Comparison of ENCODE assay signal across 28 cellular contexts in the genomic region with DNA sequence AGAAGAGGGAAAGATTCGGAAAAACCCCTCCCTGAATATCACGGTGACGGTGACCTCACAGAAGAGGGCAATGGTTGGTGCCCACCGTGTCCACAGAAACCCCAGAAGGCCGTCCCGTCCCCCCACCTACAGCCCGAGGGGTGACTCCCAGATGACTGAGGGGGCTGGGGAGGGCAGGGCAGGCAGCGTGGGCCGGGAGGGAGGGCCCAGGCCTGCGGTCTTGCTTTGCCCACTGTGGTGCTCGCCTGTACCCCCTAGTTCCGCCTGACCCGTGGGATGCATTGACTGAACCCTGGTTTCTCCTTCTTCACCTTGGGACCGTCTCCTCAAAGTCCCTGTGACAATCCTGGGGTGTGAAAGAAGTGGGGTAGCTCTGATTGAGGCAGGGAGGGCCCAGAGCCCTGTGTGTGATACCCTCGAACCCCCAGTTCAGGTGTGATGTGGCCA.
DNase-seq lines count a peak whose midpoint lies in the region; ATAC-seq and TF ChIP-seq lines count a peak whose summit lies in the region.
"Had no signal": no experiment of that assay in that cellular context is flagged by ENCODE, and none has a peak within 500 bp of the region (broad histone marks: within the 10 kb centered on the region; RNA-seq: fewer than 3 reads in every experiment).

No MANE protein-coding gene starts in this region.

- H3K27ac Mint-ChIP-seq in osteocyte (ENCODE audit: unreplicated experiment), result no peak overlapping the region
- H3K27ac Mint-ChIP-seq in T-helper 2 cell treated with Interferon-gamma antibody and Interleukin-4, amounts not matched to agents 5 μg/mL and 100 μg/mL, for 36 hours, result no peak overlapping the region
- H3K27ac Mint-ChIP-seq: activated CD4-positive, alpha-beta memory T cell treated with anti-CD3 and anti-CD28 coated beads, Interleukin-2, amount 10 ng/mL, durations not matched to agents 7 days and 5 days; naive B cell had no signal

- no peaks in the 10 kb centered on the region for H3K27me3 Mint-ChIP-seq in osteocyte (ENCODE audit: unreplicated experiment)
- H3K27me3 Mint-ChIP-seq in T-helper 2 cell treated with Interferon-gamma antibody and Interleukin-4, amounts not matched to agents 5 μg/mL and 100 μg/mL, for 36 hours (ENCODE audit: low read depth), result no peaks in the 10 kb centered on the region
- H3K27me3 Mint-ChIP-seq: activated CD4-positive, alpha-beta memory T cell treated with anti-CD3 and anti-CD28 coated beads, Interleukin-2, amount 10 ng/mL, durations not matched to agents 7 days and 5 days had no signal

- no peak for TF ChIP-seq POLR2A in vagina (IDR thresholded peaks at IDR 0.05)

- H3K4me1 Mint-ChIP-seq in osteocyte (ENCODE audit: unreplicated experiment), result no peaks in the 10 kb centered on the region
- no peaks in the 10 kb centered on the region for H3K4me1 Mint-ChIP-seq in T-helper 2 cell treated with Interferon-gamma antibody and Interleukin-4, amounts not matched to agents 5 μg/mL and 100 μg/mL, for 36 hours (ENCODE audit: low read depth)
- H3K4me1 Mint-ChIP-seq: activated CD4-positive, alpha-beta memory T cell treated with anti-CD3 and anti-CD28 coated beads, Interleukin-2, amount 10 ng/mL, durations not matched to agents 7 days and 5 days; naive B cell had no signal

- DNase-seq in cardiac septum (ENCODE audit: low spot score) (peak; percentile 53), left ventricle myocardium superior (no peak), coronary artery (ENCODE audit: low spot score) (peak; percentile 35), osteocyte (ENCODE audit: extremely low spot score, unreplicated experiment) (peak; percentile 57), vagina (ENCODE audit: extremely low spot score in 2 of 2) (peak; percentile 75 to 82), CD1c-positive myeloid dendritic cell (ENCODE audit: extremely low spot score) (no peak)
- DNase-seq in T-helper 2 cell treated with Interferon-gamma antibody and Interleukin-4, amounts not matched to agents 5 μg/mL and 100 μg/mL, for 36 hours (ENCODE audit: low spot score), result no peak
- DNase-seq: activated naive CD4-positive, alpha-beta T cell treated with anti-CD3 and anti-CD28 coated beads, Interleukin-2, amount 50 U/mL, for 16 hours; amygdala; cortex of kidney; esophagus squamous epithelium; foreskin melanocyte; KBM-7; mesendoderm; MG63; naive B cell; NCI-H1417 treated with DMSO at 0.1 percent for 48 hours; NCI-H2081 treated with DMSO at 0.1 percent for 48 hours; NCI-H345; nucleus accumbens; SJCRH30; small intestine; stimulated activated CD4-positive, alpha-beta T cell treated with anti-CD3 and anti-CD28 coated beads, Interleukin-1b, Interleukin-23, amount 100 ng/mL, for 48 hours; trophoblast cell had no signal

- no peak overlapping the region for H3K4me3 Mint-ChIP-seq in osteocyte (ENCODE audit: unreplicated experiment)
- H3K4me3 Mint-ChIP-seq in T-helper 2 cell treated with Interferon-gamma antibody and Interleukin-4, amounts not matched to agents 5 μg/mL and 100 μg/mL, for 36 hours, result no peak overlapping the region
- H3K4me3 Mint-ChIP-seq: activated CD4-positive, alpha-beta memory T cell treated with anti-CD3 and anti-CD28 coated beads, Interleukin-2, amount 10 ng/mL, durations not matched to agents 7 days and 5 days; naive B cell had no signal

- TF ChIP-seq CTCF in coronary artery (IDR thresholded peaks at IDR 0.05), result no peak
- TF ChIP-seq CTCF in osteocyte (IDR thresholded peaks at IDR 0.05), result no peak
- no peak for TF ChIP-seq CTCF in vagina (IDR thresholded peaks at IDR 0.05)

- no peaks in the 10 kb centered on the region for H3K9me3 Mint-ChIP-seq in osteocyte (ENCODE audit: unreplicated experiment)
- H3K9me3 Mint-ChIP-seq in T-helper 2 cell treated with Interferon-gamma antibody and Interleukin-4, amounts not matched to agents 5 μg/mL and 100 μg/mL, for 36 hours, result no peaks in the 10 kb centered on the region
- H3K9me3 Mint-ChIP-seq: activated CD4-positive, alpha-beta memory T cell treated with anti-CD3 and anti-CD28 coated beads, Interleukin-2, amount 10 ng/mL, durations not matched to agents 7 days and 5 days had no signal

- H3K36me3 Mint-ChIP-seq in osteocyte (ENCODE audit: unreplicated experiment), result no peaks in the 10 kb centered on the region
- H3K36me3 Mint-ChIP-seq in T-helper 2 cell treated with Interferon-gamma antibody and Interleukin-4, amounts not matched to agents 5 μg/mL and 100 μg/mL, for 36 hours (ENCODE audit: low read depth), result no peaks in the 10 kb centered on the region
- H3K36me3 Mint-ChIP-seq: naive B cell had no signal

- no peak overlapping the region for H3K4me3 ChIP-seq in coronary artery
- H3K4me3 ChIP-seq in vagina, result no peak overlapping the region
- H3K4me3 ChIP-seq: esophagus squamous epithelium, MG63, Peyer's patch, SJCRH30 had no signal

- intact Hi-C loops in cardiac septum (cut with DNase I) (no loop called here), left ventricle myocardium superior (cut with micrococcal nuclease) (no loop called here), vagina (cut with DNase I) (no loop called here)

- no peaks in the 10 kb centered on the region for H3K27me3 ChIP-seq in vagina
- H3K27me3 ChIP-seq: MG63, Peyer's patch had no signal

- H3K36me3 ChIP-seq in vagina, result no peaks in the 10 kb centered on the region
- H3K36me3 ChIP-seq: esophagus squamous epithelium, MG63, Peyer's patch, SJCRH30 had no signal

- no peak for ATAC-seq in left ventricle myocardium superior
- ATAC-seq in HG02970 (IDR thresholded peaks at IDR 0.05; ENCODE audit: low FRiP score, unreplicated experiment), result no peak

- H3K27ac ChIP-seq in coronary artery (no peak overlapping the region), vagina (no peak overlapping the region)
- H3K27ac ChIP-seq: C4-2B, esophagus squamous epithelium, Peyer's patch, SJCRH30 had no signal

- no peaks in the 10 kb centered on the region for H3K4me1 ChIP-seq in vagina
- H3K4me1 ChIP-seq: Peyer's patch, SJCRH30 had no signal

- H3K9me3 ChIP-seq in vagina, result no peaks in the 10 kb centered on the region
- H3K9me3 ChIP-seq: esophagus squamous epithelium, MG63, Peyer's patch, SJCRH30 had no signal

Comparison
In these comparisons a context has a peak if more than half of its experiments do, and no peak if none do; other contexts are left out.
1. DNase-seq: peak in cardiac septum (single experiment), coronary artery (single experiment), osteocyte (single experiment) and vagina (2 of 2); none in left ventricle myocardium superior (single experiment), CD1c-positive myeloid dendritic cell (single experiment) and T-helper 2 cell treated with Interferon-gamma antibody and Interleukin-4, amounts not matched to agents 5 μg/mL and 100 μg/mL, for 36 hours (single experiment).